ENCODE assay signal across 8 cellular contexts in genomic region chr16:20056436-20056835, GRCh38. TPM values are rescaled to one million over a fixed set of nuclear protein-coding genes. Genes with fewer than 3 reads are reported as not detected.
"Had no signal": no experiment of that assay in that cellular context is flagged by ENCODE, and none has a peak within 500 bp of the region (broad histone marks: within the 10 kb centered on the region; RNA-seq: fewer than 3 reads in every experiment).

No MANE protein-coding gene starts in this region.

- FAIRE-seq: G401.6, GM12878, GM12891, GM12892, GM18507, GM19239 had no signal

- H3K4me3 ChIP-seq: GM12878 had no signal

- DNase-seq: GDM1, GF-D8 had no signal

- ATAC-seq: GM12878 had no signal

RNA-seq across cellular contexts. Expression of gene GPR139, which starts 17.3 kb away (rescaled TPM):
- total RNA-seq: GM12878 had no signal
- polyA plus RNA-seq: GM12878 had no signal
